Comparison of ENCODE assay signal across 8 cellular contexts in the genomic region with DNA sequence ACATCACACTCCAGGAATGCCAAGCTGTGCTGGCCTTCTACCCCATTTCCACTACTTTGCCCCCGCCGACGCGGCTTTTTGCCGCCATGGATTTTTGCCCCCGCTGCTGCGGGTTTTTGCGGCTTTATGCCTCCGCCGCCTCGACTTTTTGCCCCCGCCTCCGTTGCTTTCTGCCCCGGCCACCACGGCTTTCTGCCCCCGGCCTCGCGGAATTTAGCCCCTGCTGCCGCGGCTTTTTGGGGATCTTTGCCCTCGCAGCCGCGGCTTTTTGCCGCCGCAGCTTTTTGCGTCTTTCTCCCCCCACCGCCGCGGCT.
DNase-seq lines count a peak whose midpoint lies in the region; ATAC-seq and TF ChIP-seq lines count a peak whose summit lies in the region.
"Not testable (repeated sequence)": the region's sequence is repeated elsewhere in the genome, so short reads cannot be mapped to it uniquely, and the experiment has no call there.

No MANE protein-coding gene starts in this region.

- not testable (repeated sequence) for TF ChIP-seq POLR2A in upper lobe of left lung (IDR thresholded peaks at IDR 0.05)

- H3K36me3 ChIP-seq in GM23338 (ENCODE audit: insufficient read depth); SK-N-MC (ENCODE audit: insufficient read depth, low read length); upper lobe of left lung: not testable (repeated sequence)

- H3K27me3 ChIP-seq in GM23338 (ENCODE audit: insufficient read depth) = peaks cover 59% of the 10 kb centered on the region
- H3K27me3 ChIP-seq in right cardiac atrium (ENCODE audit: control insufficient read depth, insufficient read depth) = not testable (repeated sequence)
- H3K27me3 ChIP-seq in upper lobe of left lung = peaks cover 6 to 21% (median 15%) of the 10 kb centered on the region in 4 donors

- H3K27me3 Mint-ChIP-seq in GM23338 (ENCODE audit: insufficient read depth, low read depth, poor library complexity) = not testable (repeated sequence)
- peaks cover 11 to 49% (median 20%) of the 10 kb centered on the region in 3 donors for H3K27me3 Mint-ChIP-seq in naive B cell

- intact Hi-C loops in right cardiac atrium (cut with DNase I) = not testable (repeated sequence)

- peak overlapping the region; percentile 51 for H3K4me3 ChIP-seq in GM23338
- peak overlapping the region; percentile 37; the same call in 1 of the 2 replicates for H3K4me3 ChIP-seq in SK-N-MC
- peak overlapping the region; percentile 30 for H3K4me3 ChIP-seq in astrocyte of the spinal cord (ENCODE audit: low read depth, low read length)
- H3K4me3 ChIP-seq in epithelial cell of proximal tubule (ENCODE audit: low read depth, low read length) = peak overlapping the region; percentile 49
- peak overlapping the region; percentile 89 for H3K4me3 ChIP-seq in right cardiac atrium (ENCODE audit: low read length)
- H3K4me3 ChIP-seq in skeletal muscle cell (ENCODE audit: low read depth, low read length) = peak overlapping the region; percentile 43
- H3K4me3 ChIP-seq in upper lobe of left lung = peak overlapping the region in 3 of 4 donors; percentile 21 to 41 (median 27)

- H3K9me3 Mint-ChIP-seq in GM23338 = peaks cover 52% of the 10 kb centered on the region
- not testable (repeated sequence) for H3K9me3 Mint-ChIP-seq in naive B cell

- not testable (repeated sequence) for H3K9ac ChIP-seq in SK-N-MC (ENCODE audit: insufficient read length)

- not testable (repeated sequence) for H3K27ac Mint-ChIP-seq in GM23338, naive B cell

- not testable (repeated sequence) for H3K79me2 ChIP-seq in GM23338 (replicated peaks; ENCODE audit: insufficient read depth)

- H3K4me3 Mint-ChIP-seq in GM23338 = not testable (repeated sequence)
- H3K4me3 Mint-ChIP-seq in naive B cell = peak overlapping the region in 7 of 8 donors; percentile 60 to 90 (median 75)

- H3K4me1 Mint-ChIP-seq in GM23338 = not testable (repeated sequence)
- peaks cover 0 to 16% (median 14%) of the 10 kb centered on the region in 3 donors for H3K4me1 Mint-ChIP-seq in naive B cell

- H3K4me2 ChIP-seq in GM23338 = peak overlapping the region; percentile 73

- H3K36me3 Mint-ChIP-seq in GM23338 (ENCODE audit: low read depth) = peaks cover 10% of the 10 kb centered on the region
- not testable (repeated sequence) for H3K36me3 Mint-ChIP-seq in naive B cell

- not testable (repeated sequence) for H3K9me2 ChIP-seq in GM23338 (ENCODE audit: insufficient read depth)

- not testable (repeated sequence) for H3K4me1 ChIP-seq in GM23338 (ENCODE audit: insufficient read depth); right cardiac atrium (ENCODE audit: control insufficient read depth, insufficient read depth, low read length)
- peaks cover 11 to 15% (median 13%) of the 10 kb centered on the region in 4 donors for H3K4me1 ChIP-seq in upper lobe of left lung

- H4K20me1 ChIP-seq in GM23338 (replicated peaks; ENCODE audit: insufficient read depth) = not testable (repeated sequence)

- in situ Hi-C loops in astrocyte of the spinal cord (cut with HindIII; ENCODE audit: low sequenced_read_pairs) = not testable (repeated sequence)

- WGBS in right cardiac atrium = 9% methylated on average over 29 of the region's 29 CpGs
- WGBS in upper lobe of left lung, 2 donors = 8 to 12% methylated on average over 29 of the region's 29 CpGs

- ATAC-seq in GM23338, right cardiac atrium: not testable (repeated sequence)
- peak in 1 of 2 donors; percentile 7 for ATAC-seq in naive B cell (ENCODE audit: low read depth in 2 of 2)
- peak in 1 of 2 donors; percentile 44 for ATAC-seq in upper lobe of left lung (ENCODE audit: low FRiP score in 2 of 2)

- H2AFZ ChIP-seq in GM23338 = not testable (repeated sequence)

- not testable (repeated sequence) for H3K9me3 ChIP-seq in SK-N-MC (ENCODE audit: low read depth, low read length); right cardiac atrium (ENCODE audit: control insufficient read depth, low read length); upper lobe of left lung

- not testable (repeated sequence) for H3F3A ChIP-seq in GM23338 (replicated peaks; ENCODE audit: low read depth)

- TF ChIP-seq CTCF in GM23338 (conservative IDR thresholded peaks at IDR 0.05; ENCODE audit: low read depth in 2 of 2); astrocyte of the spinal cord (IDR thresholded peaks at IDR 0.05; ENCODE audit: low read depth, low read length); epithelial cell of proximal tubule (conservative IDR thresholded peaks at IDR 0.05; ENCODE audit: low read depth, low read length); upper lobe of left lung (IDR thresholded peaks at IDR 0.05): not testable (repeated sequence)

- not testable (repeated sequence) for H3K27ac ChIP-seq in GM23338 (ENCODE audit: low read depth); SK-N-MC; right cardiac atrium (ENCODE audit: low read length)
- H3K27ac ChIP-seq in upper lobe of left lung = peak overlapping the region in 1 of 4 donors; percentile 12

- not testable (repeated sequence) for DNase-seq in GM23338 (ENCODE audit: low spot score); SK-N-MC (ENCODE audit: low read depth, low spot score); astrocyte of the spinal cord (ENCODE audit: low read depth, low spot score); epithelial cell of proximal tubule (ENCODE audit: low read depth); skeletal muscle cell (ENCODE audit: low read depth)
- DNase-seq in right cardiac atrium (peak in 2 of 3 donors; percentile 38 to 55), naive B cell (peak; percentile 7), upper lobe of left lung (peak in 1 of 2 donors; percentile 86)

- not testable (repeated sequence) for TF ChIP-seq EP300 in upper lobe of left lung (IDR thresholded peaks at IDR 0.05)

Comparison
In these comparisons a context has a peak if more than half of its experiments do, and no peak if none do; other contexts are left out.
1. H3K4me3 ChIP-seq: peak in every context shown above with its lines; median percentile 89 in right cardiac atrium; 51 in GM23338; 49 in epithelial cell of proximal tubule; 43 in skeletal muscle cell; 37 in SK-N-MC; 30 in astrocyte of the spinal cord; 27 in upper lobe of left lung.